Comparison of ENCODE assay signal across 1 cellular context in genomic region chr1:198523183-198523942, GRCh38.
TF ChIP-seq lines count a peak whose summit lies in the region.

No MANE protein-coding gene starts in this region.

TF ChIP-seq in K562, 482 proteins besides CTCF, POLR2A, EP300 and RAD21:
- 0 out of 2 replicates have a peak, but pooled peaks have one; percentile 38 for TF ChIP-seq ZNF592 (IDR thresholded peaks at IDR 0.05)
- 0 out of 4 replicates have a peak, but pooled peaks of 1 of the 2 experiments have one; percentile 14 for TF ChIP-seq MNT (conservative IDR thresholded peaks at IDR 0.05)
- no peak for TF ChIP-seq HBP1 (CRISPR knock-in tag; IDR thresholded peaks at IDR 0.05)
- TF ChIP-seq ZNF584 (CRISPR knock-in tag; IDR thresholded peaks at IDR 0.05; ENCODE audit: low read depth) = no peak
